ENCODE assay signal across 13 cellular contexts in genomic region chr1:9375912-9376311, GRCh38.
A peak's percentile ranks its signal among the peaks of the same experiment; 100 is the strongest.
DNase-seq lines count a peak whose midpoint lies in the region; ATAC-seq and TF ChIP-seq lines count a peak whose summit lies in the region.
"Had no signal": no experiment of that assay in that cellular context is flagged by ENCODE, and none has a peak within 500 bp of the region (broad histone marks: within the 10 kb centered on the region; RNA-seq: fewer than 3 reads in every experiment).

No MANE protein-coding gene starts in this region.

- TF ChIP-seq EP300 in esophagus muscularis mucosa (IDR thresholded peaks at IDR 0.05): no peak

- H3K27me3 ChIP-seq in Peyer's patch: no peaks in the 10 kb centered on the region
- H3K27me3 ChIP-seq in esophagus muscularis mucosa: no peaks in the 10 kb centered on the region
- no peaks in the 10 kb centered on the region for H3K27me3 ChIP-seq in stomach smooth muscle (ENCODE audit: control insufficient read depth in 1 of 2, insufficient read depth in 2 of 2, low read length in 2 of 2)
- peaks cover 27% of the 10 kb centered on the region for H3K27me3 ChIP-seq in endodermal cell (ENCODE audit: control insufficient read depth, insufficient read depth, low read length, poor library complexity, severe bottlenecking)

- no peak overlapping the region for H3K4me3 ChIP-seq in Peyer's patch
- H3K4me3 ChIP-seq in esophagus muscularis mucosa: peak overlapping the region in 1 of 4 donors; percentile 9
- H3K4me3 ChIP-seq in stomach smooth muscle (ENCODE audit: low read length in 2 of 2): peak overlapping the region in 1 of 2 donors; percentile 35
- H3K4me3 ChIP-seq in endodermal cell (ENCODE audit: low read length): no peak overlapping the region

- intact Hi-C loops in esophagus muscularis mucosa (cut with DNase I): loop anchor here (2.0 to 10.0 kb wide), 2 partner anchors 69 to 81 kb away; no protein-coding TSS in a partner anchor

- H3K36me3 ChIP-seq in Peyer's patch (no peaks in the 10 kb centered on the region), esophagus muscularis mucosa (no peaks in the 10 kb centered on the region), stomach smooth muscle (ENCODE audit: control insufficient read depth in 2 of 2, insufficient read depth in 2 of 2, low read length in 2 of 2) (no peaks in the 10 kb centered on the region), endodermal cell (ENCODE audit: control insufficient read depth, insufficient read depth, low read length) (no peaks in the 10 kb centered on the region)

- WGBS in esophagus muscularis mucosa: 33% methylated on average over 1 of the region's 15 CpGs
- WGBS in endodermal cell (ENCODE audit: insufficient coverage in 1 of 2, insufficient read length in 1 of 2), 2 experiments: 87 to 91% methylated on average over 7 to 15 of the region's 15 CpGs

- H3K4me1 ChIP-seq in Peyer's patch (peaks cover 0 to 60% (median 0%) of the 10 kb centered on the region in 4 donors), esophagus muscularis mucosa (peaks cover 50 to 85% (median 84%) of the 10 kb centered on the region in 4 donors), stomach smooth muscle (ENCODE audit: control insufficient read depth, insufficient read depth, low read length) (peaks cover 62% of the 10 kb centered on the region), endodermal cell (ENCODE audit: control insufficient read depth, insufficient read depth, low read length) (peaks cover 2% of the 10 kb centered on the region)

- ATAC-seq in HG03175 (IDR thresholded peaks at IDR 0.05; ENCODE audit: unreplicated experiment): no peak
- no peak for ATAC-seq in HG03025 (IDR thresholded peaks at IDR 0.05; ENCODE audit: low FRiP score, unreplicated experiment)

- H3K9me3 ChIP-seq in Peyer's patch (no peaks in the 10 kb centered on the region), esophagus muscularis mucosa (no peaks in the 10 kb centered on the region), stomach smooth muscle (ENCODE audit: control insufficient read depth in 2 of 2, low read length in 2 of 2) (no peaks in the 10 kb centered on the region), endodermal cell (ENCODE audit: control insufficient read depth, low read length) (no peaks in the 10 kb centered on the region)

- H3K4me1 Mint-ChIP-seq in mesothelial cell of epicardium: peaks cover 60% of the 10 kb centered on the region
- peaks cover 27% of the 10 kb centered on the region for H3K4me1 Mint-ChIP-seq in endodermal cell

- H3K27me3 Mint-ChIP-seq in mesothelial cell of epicardium (ENCODE audit: low read depth) (no peaks in the 10 kb centered on the region), endodermal cell (ENCODE audit: insufficient read depth) (peaks cover 40% of the 10 kb centered on the region)

- H3K27ac ChIP-seq in Peyer's patch: peak overlapping the region; percentile 51 to 93 (median 79)
- peak overlapping the region; percentile 91 to 95 (median 95) for H3K27ac ChIP-seq in esophagus muscularis mucosa (replicated peaks in 1 of 4)
- peak overlapping the region; percentile 93 for H3K27ac ChIP-seq in stomach smooth muscle (ENCODE audit: low read length)
- H3K27ac ChIP-seq in endodermal cell (ENCODE audit: low read depth, low read length): no peak overlapping the region

- H3K36me3 Mint-ChIP-seq in mesothelial cell of epicardium: no peaks in the 10 kb centered on the region
- H3K36me3 Mint-ChIP-seq in endodermal cell (ENCODE audit: low read depth): peaks cover 2% of the 10 kb centered on the region

- no peak for TF ChIP-seq POLR2A in Peyer's patch (IDR thresholded peaks at IDR 0.05)
- no peak for TF ChIP-seq POLR2A in esophagus muscularis mucosa (IDR thresholded peaks at IDR 0.05; ENCODE audit: low read depth)

- H3K9ac ChIP-seq in stomach smooth muscle (ENCODE audit: low read length in 2 of 2): peak overlapping the region; percentile 58 to 63
- H3K9ac ChIP-seq in endodermal cell (ENCODE audit: extremely low read depth, low read length, poor library complexity, severe bottlenecking): no peak overlapping the region

- H3K27ac Mint-ChIP-seq in mesothelial cell of epicardium: peak overlapping the region; percentile 95
- H3K27ac Mint-ChIP-seq in endodermal cell: no peak overlapping the region

- H3K9me3 Mint-ChIP-seq in mesothelial cell of epicardium: no peaks in the 10 kb centered on the region
- H3K9me3 Mint-ChIP-seq in endodermal cell: no peaks in the 10 kb centered on the region

- TF ChIP-seq CTCF in Peyer's patch (IDR thresholded peaks at IDR 0.05): no peak
- TF ChIP-seq CTCF in esophagus muscularis mucosa (IDR thresholded peaks at IDR 0.05): no peak
- TF ChIP-seq CTCF in mesothelial cell of epicardium (IDR thresholded peaks at IDR 0.05; ENCODE audit: unreplicated experiment): no peak
- no peak for TF ChIP-seq CTCF in endodermal cell (conservative IDR thresholded peaks at IDR 0.05)

- DNase-seq in Peyer's patch (no peak), esophagus muscularis mucosa (ENCODE audit: extremely low spot score) (no peak), mesothelial cell of epicardium (ENCODE audit: low spot score in 2 of 2, unreplicated experiment in 2 of 2) (no peak), NCI-H2227 (lab: John Stamatoyannopoulos, UW; ENCODE audit: unreplicated experiment) (no peak), endodermal cell (no peak)
- DNase-seq: activated CD4-positive, CD25-positive, alpha-beta regulatory T cell treated with anti-CD3 and anti-CD28 coated beads, Interleukin-2, amount 50 U/mL, for 72 hours; EL; GOT3; NCI-H2171; SW 1271 had no signal

- peak overlapping the region; percentile 24 for H3K4me3 Mint-ChIP-seq in mesothelial cell of epicardium
- H3K4me3 Mint-ChIP-seq in endodermal cell: no peak overlapping the region
